8 cellular contexts compared by ENCODE assay signal in the genomic region with DNA sequence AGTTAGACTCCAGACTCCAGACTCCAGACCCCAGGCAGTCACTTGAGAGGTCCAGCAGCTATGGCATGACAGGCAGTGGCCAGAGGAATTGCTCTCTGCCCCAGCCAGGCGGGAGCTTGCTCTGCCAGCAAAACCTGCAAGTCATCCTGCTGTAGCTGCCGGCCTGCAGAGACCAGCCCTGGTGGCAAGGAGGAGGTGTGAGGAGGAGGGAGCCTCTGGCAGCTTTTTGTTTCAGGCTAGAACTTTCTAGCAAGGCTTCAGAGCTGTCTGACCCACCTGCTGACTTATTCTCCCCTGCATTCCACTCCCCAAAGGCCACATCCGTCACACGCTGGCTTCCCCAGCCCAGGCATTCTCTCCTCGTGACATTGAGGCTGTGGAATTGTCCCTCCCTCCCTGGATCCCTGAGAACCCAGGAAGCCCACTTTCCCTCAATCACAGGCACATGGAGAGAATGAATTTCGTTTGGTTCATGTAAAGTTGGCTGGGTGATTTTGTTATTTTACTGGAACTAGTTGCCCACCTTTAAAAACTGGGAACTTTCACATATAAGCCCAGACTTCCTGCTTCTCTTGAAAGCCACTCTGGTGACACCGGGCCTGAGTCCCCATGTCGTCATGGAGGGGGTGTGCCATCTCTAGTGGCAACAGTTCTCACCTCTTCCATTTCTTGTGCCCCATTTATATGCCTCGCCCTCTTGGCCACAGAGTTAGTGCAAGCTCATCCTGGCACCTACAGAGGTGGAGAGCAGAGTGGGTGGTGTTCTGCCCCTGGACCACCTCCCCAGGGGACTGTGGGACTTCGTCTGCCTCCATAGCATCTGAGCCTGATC.
A peak's percentile ranks its signal among the peaks of the same experiment; 100 is the strongest.
DNase-seq lines count a peak whose midpoint lies in the region; ATAC-seq and TF ChIP-seq lines count a peak whose summit lies in the region.

No MANE protein-coding gene starts in this region.

- CTCF ChIA-PET in SK-N-SH (lab: Yijun Ruan, JAX) = interaction anchor here (0.7 to 0.9 kb wide), 2 partner anchors 146 to 229 kb away, joined by 3 read pairs; no protein-coding TSS in a partner anchor

- TF ChIP-seq CTCF in SK-N-SH (IDR thresholded peaks at IDR 0.05) = no peak

- H3K4me1 ChIP-seq in SK-N-SH (ENCODE audit: control insufficient read depth in 1 of 2, insufficient read depth in 2 of 2, low read depth in 1 of 2, low read length in 1 of 2) = peaks cover 18 to 51% of the 10 kb centered on the region in 2 experiments

- peak overlapping the region; percentile 35 to 96; a peak in 3 of 4 replicates for H3K27ac ChIP-seq in SK-N-SH (ENCODE audit: low read depth in 2 of 2, low read length in 1 of 2)

- POLR2A ChIA-PET in SK-N-SH (lab: Yijun Ruan, JAX) = interaction anchor here (0.8 to 1.3 kb wide), 2 partner anchors 10 to 13 kb away, joined by 3 read pairs; no protein-coding TSS in a partner anchor

- H3K9me2 ChIP-seq in SK-N-SH = no peaks in the 10 kb centered on the region

- no peaks in the 10 kb centered on the region for H3K36me3 ChIP-seq in SK-N-SH (replicated peaks in 1 of 2; ENCODE audit: control insufficient read depth in 1 of 2, insufficient read depth in 2 of 2, low read length in 1 of 2)

- peak in 1 of 2 experiments; percentile 41; a peak in 1 of 4 replicates for TF ChIP-seq EP300 in SK-N-SH (IDR thresholded peaks at IDR 0.05; ENCODE audit: borderline replicate concordance in 1 of 2, low read depth in 1 of 2, low read length in 1 of 2)

- no peaks in the 10 kb centered on the region for H3K27me3 ChIP-seq in SK-N-SH (ENCODE audit: insufficient read depth)

- H3K79me2 ChIP-seq in SK-N-SH (ENCODE audit: insufficient read depth) = no peaks in the 10 kb centered on the region

- H3K4me2 ChIP-seq in SK-N-SH = peak overlapping the region; percentile 20; the same call in 1 of the 2 replicates

- H2AFZ ChIP-seq in SK-N-SH (ENCODE audit: low read depth) = no peak overlapping the region

- H3F3A ChIP-seq in SK-N-SH (replicated peaks; ENCODE audit: insufficient read depth) = peaks cover 13% of the 10 kb centered on the region

- DNase-seq in H4 (ENCODE audit: low spot score) (peak; percentile 60), SK-N-SH (peak; percentile 65), fibroblast of peridontal ligament (ENCODE audit: extremely low read depth) (peak; percentile 21), retina (peak; percentile 23), NCI-H345 treated with DMSO at 0.1 percent for 48 hours (lab: John Stamatoyannopoulos, UW; ENCODE audit: unreplicated experiment) (no peak), NK-92 (lab: John Stamatoyannopoulos, UW; ENCODE audit: unreplicated experiment) (no peak), glomerular visceral epithelial cell (ENCODE audit: extremely low spot score) (no peak)

- 74% methylated on average over 8 of the region's 10 CpGs for WGBS in SK-N-SH (ENCODE audit: low lambda C conversion rate)

- H3K9me3 ChIP-seq in SK-N-SH = no peaks in the 10 kb centered on the region

- TF ChIP-seq RAD21 in SK-N-SH (IDR thresholded peaks at IDR 0.05; ENCODE audit: low read length) = peak; percentile 30; the same call in 1 of the 2 replicates

- no peaks in the 10 kb centered on the region for H4K20me1 ChIP-seq in SK-N-SH (ENCODE audit: insufficient read depth)

- ATAC-seq in GM18909 (IDR thresholded peaks at IDR 0.05; ENCODE audit: poor library complexity, unreplicated experiment) = no peak

- no peak overlapping the region for H3K9ac ChIP-seq in SK-N-SH

- no peak overlapping the region for H3K4me3 ChIP-seq in SK-N-SH (ENCODE audit: low read depth in 2 of 2, low read length in 1 of 2)

TF ChIP-seq in SK-N-SH, 30 proteins besides CTCF, POLR2A, EP300 and RAD21:
- peak; percentile 44; the same call in 1 of the 2 replicates for TF ChIP-seq RCOR1 (IDR thresholded peaks at IDR 0.05; ENCODE audit: low read length)
- TF ChIP-seq NFIC (IDR thresholded peaks at IDR 0.05; ENCODE audit: borderline replicate concordance) = no peak
- TF ChIP-seq GATA2 (CRISPR knock-in tag; IDR thresholded peaks at IDR 0.05) = 0 out of 2 replicates have a peak, but pooled peaks have one; percentile 11
- no peak for TF ChIP-seq TAF1 (IDR thresholded peaks at IDR 0.05; ENCODE audit: borderline replicate concordance, low read depth, low read length)
- TF ChIP-seq YY1 (IDR thresholded peaks at IDR 0.05; ENCODE audit: low read depth) = no peak
- TF ChIP-seq MXI1 (IDR thresholded peaks at IDR 0.05; ENCODE audit: low read depth, low read length) = peak; percentile 38; the same call in 1 of the 2 replicates
TF ChIP-seq in SK-N-SH: peak in this region for 3.

Comparison
In these comparisons a context has a peak if more than half of its experiments do, and no peak if none do; other contexts are left out.
1. DNase-seq: peak in H4 (single experiment), SK-N-SH (single experiment), fibroblast of peridontal ligament (single experiment) and retina (single experiment); none in NCI-H345 treated with DMSO at 0.1 percent for 48 hours (single experiment), NK-92 (single experiment) and glomerular visceral epithelial cell (single experiment).